In the genomic region with DNA sequence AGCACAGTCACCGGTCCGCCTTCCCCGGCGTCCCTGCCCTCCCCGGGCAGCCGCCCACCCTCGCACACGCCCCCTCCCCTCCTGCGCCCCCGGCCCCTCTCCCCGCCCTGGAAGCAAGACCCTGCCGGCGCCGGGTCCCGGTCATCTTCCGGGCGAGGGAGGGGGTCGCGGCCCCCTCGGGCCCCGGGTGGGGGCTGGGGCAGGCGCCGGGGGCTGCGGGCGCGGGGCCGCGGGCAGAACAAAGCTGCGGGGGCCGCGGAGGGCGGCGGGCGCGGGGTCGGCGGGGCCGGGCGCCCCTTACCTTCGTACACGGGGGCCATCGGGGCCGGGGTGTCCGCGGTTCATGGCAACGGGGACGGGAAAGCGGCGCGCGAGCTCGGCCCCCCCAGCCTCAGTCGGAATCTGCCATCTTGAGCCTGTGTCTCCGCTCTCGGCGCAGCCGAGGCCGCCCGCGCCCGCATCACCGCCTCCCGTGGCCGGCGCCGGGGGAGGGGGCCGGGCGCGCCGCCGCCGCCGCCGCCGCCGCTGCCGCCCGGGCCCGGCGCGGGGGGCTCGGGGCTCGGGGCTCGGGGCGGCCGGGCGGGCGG, we compare ENCODE assay signal across 8 cellular contexts. TPM values are rescaled to one million over a fixed set of nuclear protein-coding genes. Genes with fewer than 3 reads are reported as not detected.
A peak's percentile ranks its signal among the peaks of the same experiment; 100 is the strongest.
DNase-seq lines count a peak whose midpoint lies in the region; ATAC-seq and TF ChIP-seq lines count a peak whose summit lies in the region.

No MANE protein-coding gene starts in this region.

- 2% methylated on average over 22 of the region's 88 CpGs for WGBS in lower leg skin, 2 donors

- H3K27ac ChIP-seq in VCaP = peak overlapping the region; percentile 100

- ATAC-seq in HG03280 (IDR thresholded peaks at IDR 0.05; ENCODE audit: unreplicated experiment) = peak; percentile 22
- ATAC-seq in stimulated activated naive CD8-positive, alpha-beta T cell treated with anti-CD3 and anti-CD28 coated beads, Interleukin-15, Interleukin-2, amounts not matched to agents 100 U/mL and 50 U/mL, for 24 hours = peak; percentile 4

- peak overlapping the region; percentile 81 for H3K4me3 ChIP-seq in choroid plexus epithelial cell (ENCODE audit: low read depth, low read length)
- H3K4me3 ChIP-seq in lower leg skin (ENCODE audit: low read depth, poor library complexity, severe bottlenecking) = peak overlapping the region; percentile 75

- DNase-seq in NCI-H2227 (lab: John Stamatoyannopoulos, UW; ENCODE audit: unreplicated experiment) (peak; percentile 76), NCI-H2227 treated with DMSO at 0.1 percent for 48 hours (lab: John Stamatoyannopoulos, UW) (no peak), choroid plexus epithelial cell (ENCODE audit: low read depth) (no peak), lower leg skin (ENCODE audit: low spot score in 2 of 2) (no peak), SIG-M5 (lab: John Stamatoyannopoulos, UW) (no peak)
- peak; percentile 49 for DNase-seq in stimulated activated naive CD8-positive, alpha-beta T cell treated with anti-CD3 and anti-CD28 coated beads, Interleukin-15, Interleukin-2, amounts not matched to agents 100 U/mL and 50 U/mL, for 24 hours

- intact Hi-C loops in lower leg skin (cut with DNase I; ENCODE audit: low total_unique reads) = loop anchor here (10.0 kb wide), 2 partner anchors 133 to 227 kb away; no protein-coding TSS in a partner anchor

- TF ChIP-seq CTCF in VCaP (conservative IDR thresholded peaks at IDR 0.05) (no peak), choroid plexus epithelial cell (conservative IDR thresholded peaks at IDR 0.05; ENCODE audit: low read depth, low read length) (no peak), lower leg skin (IDR thresholded peaks at IDR 0.05) (no peak)

- TF ChIP-seq POLR2A in lower leg skin (IDR thresholded peaks at IDR 0.05) = no peak

RNA-seq across cellular contexts. Expression of a gene that starts 0.4 kb away (rescaled TPM):
- 10 to 100 TPM in 2 of 4 donors, 1 to 10 TPM in 2; 4.5 to 14.9 (median 10.4) TPM for total RNA-seq in lower leg skin

RNA-seq across cellular contexts. Expression of a gene that starts 51.7 kb away (rescaled TPM):
- 1 to 10 TPM in 3 of 4 donors, under 1 TPM in 1; 0.91 to 9.9 (median 2.4) TPM for total RNA-seq in lower leg skin

Comparison
In these comparisons a context has a peak if more than half of its experiments do, and no peak if none do; other contexts are left out.
1. DNase-seq: peak in NCI-H2227 (single experiment) and stimulated activated naive CD8-positive, alpha-beta T cell treated with anti-CD3 and anti-CD28 coated beads, Interleukin-15, Interleukin-2, amounts not matched to agents 100 U/mL and 50 U/mL, for 24 hours (single experiment); none in NCI-H2227 treated with DMSO at 0.1 percent for 48 hours (single experiment), choroid plexus epithelial cell (single experiment), lower leg skin (0 of 2) and SIG-M5 (single experiment).